8 cellular contexts compared by ENCODE assay signal in the genomic region with DNA sequence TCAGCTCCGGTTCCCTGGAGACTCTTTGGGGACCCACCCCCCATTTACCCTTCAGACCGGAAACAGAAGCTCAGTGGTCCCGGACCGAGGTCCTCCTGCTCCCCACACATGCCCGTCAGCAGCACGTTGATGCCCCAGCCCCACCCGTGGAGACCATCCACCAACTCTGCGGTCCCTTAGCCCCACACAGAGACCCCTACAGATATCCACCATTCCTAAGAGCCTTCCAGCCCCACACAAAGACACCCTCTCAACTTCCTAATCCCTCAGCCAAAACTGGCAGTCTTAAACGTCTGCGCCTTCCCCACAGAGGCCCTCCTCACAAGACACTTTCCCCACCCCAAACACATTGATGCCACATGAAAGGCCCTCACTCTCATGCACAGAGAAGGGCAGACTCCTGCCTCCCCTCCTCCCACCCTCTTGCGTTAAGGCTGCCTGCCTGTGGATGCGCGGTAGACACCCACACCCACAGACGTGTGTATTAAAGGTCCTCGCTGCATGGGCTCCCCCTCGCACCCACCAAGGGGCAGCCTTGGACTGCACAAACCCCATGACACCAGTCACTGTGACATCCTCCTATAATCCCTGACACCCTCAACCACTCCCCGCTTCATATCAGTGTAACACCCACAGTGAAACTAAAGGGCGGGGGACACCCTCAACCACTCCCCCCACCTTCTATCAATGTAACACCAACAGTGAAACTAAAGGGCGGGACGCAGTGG. TPM values are rescaled to one million over a fixed set of nuclear protein-coding genes. Genes with fewer than 3 reads are reported as not detected.
A peak's percentile ranks its signal among the peaks of the same experiment; 100 is the strongest.
DNase-seq lines count a peak whose midpoint lies in the region; ATAC-seq and TF ChIP-seq lines count a peak whose summit lies in the region.

No MANE protein-coding gene starts in this region.

- ATAC-seq in GM21528 (IDR thresholded peaks at IDR 0.05; ENCODE audit: low FRiP score, unreplicated experiment): peak; percentile 2

- peak overlapping the region; percentile 56 to 98 for H3K4me3 ChIP-seq in right atrium auricular region
- H3K4me3 ChIP-seq in skeletal muscle satellite cell (ENCODE audit: low read length): peak overlapping the region; percentile 79

- H3K4me1 ChIP-seq in right atrium auricular region: peaks cover 0 to 25% of the 10 kb centered on the region in 2 donors
- H3K4me1 ChIP-seq in skeletal muscle satellite cell (ENCODE audit: control insufficient read depth, insufficient read depth, low read length): peaks cover 21% of the 10 kb centered on the region

- H3K4me2 ChIP-seq in skeletal muscle satellite cell (ENCODE audit: low read length): peak overlapping the region; percentile 99

- H3K9me3 ChIP-seq in right atrium auricular region: no peaks in the 10 kb centered on the region
- H3K9me3 ChIP-seq in skeletal muscle satellite cell (replicated peaks; ENCODE audit: low read length): no peaks in the 10 kb centered on the region

- H3K27ac ChIP-seq in 22Rv1 (peak overlapping the region; percentile 34; the same call in 1 of the 2 replicates), right atrium auricular region (peak overlapping the region in 1 of 2 donors; percentile 84)

- no peak for TF ChIP-seq CTCF in 22Rv1 (IDR thresholded peaks at IDR 0.05)
- no peak for TF ChIP-seq CTCF in right atrium auricular region (IDR thresholded peaks at IDR 0.05)

- DNase-seq in RKO (ENCODE audit: low spot score): peak; percentile 59
- peak; percentile 36 for DNase-seq in activated naive CD8-positive, alpha-beta T cell treated with anti-CD3 and anti-CD28 coated beads, Interleukin-2, amount 50 U/mL, for 16 hours (ENCODE audit: low read depth, low spot score)
- no peak for DNase-seq in right atrium auricular region (ENCODE audit: low spot score)
- no peak for DNase-seq in occipital lobe (lab: John Stamatoyannopoulos, UW)
- no peak for DNase-seq in H4 (ENCODE audit: low spot score)

- H3K9ac ChIP-seq in skeletal muscle satellite cell (ENCODE audit: low read depth, low read length): peak overlapping the region; percentile 87

- no peaks in the 10 kb centered on the region for H3K27me3 ChIP-seq in right atrium auricular region
- H3K27me3 ChIP-seq in skeletal muscle satellite cell (ENCODE audit: control insufficient read depth, insufficient read depth, low read length): no peaks in the 10 kb centered on the region

- no peaks in the 10 kb centered on the region for H3K36me3 ChIP-seq in right atrium auricular region
- H3K36me3 ChIP-seq in skeletal muscle satellite cell (ENCODE audit: insufficient read depth, low read length): peaks cover 3% of the 10 kb centered on the region

RNA-seq across cellular contexts. Expression of a gene that starts 34.9 kb away (rescaled TPM):
- total RNA-seq in right atrium auricular region (10 to 100 TPM in 1 of 2 donors, 1 to 10 TPM in 1; 9.5 to 16.8 TPM), occipital lobe (28.1 TPM)
- total RNA-seq in skeletal muscle satellite cell (2012; rRNA removed): 7.4 and 24.5 TPM in 2 replicates
- total RNA-seq in H4 (2014; rRNA removed; shearing (Covaris generic)): 35.7 and 40.5 TPM in 2 replicates

RNA-seq across cellular contexts. Expression of a gene that starts 58.2 kb away (rescaled TPM):
- total RNA-seq in right atrium auricular region (10 to 100 TPM in 1 of 2 donors, 1 to 10 TPM in 1; 7.2 to 13.1 TPM), occipital lobe (1.1 TPM)
- total RNA-seq in skeletal muscle satellite cell (2012; rRNA removed): 1.8 and 3.5 TPM in 2 replicates
- total RNA-seq in H4 (2014; rRNA removed; shearing (Covaris generic)): 6.0 and 9.6 TPM in 2 replicates

Comparison
In these comparisons a context has a peak if more than half of its experiments do, and no peak if none do; other contexts are left out.
1. DNase-seq: peak in RKO (single experiment) and activated naive CD8-positive, alpha-beta T cell treated with anti-CD3 and anti-CD28 coated beads, Interleukin-2, amount 50 U/mL, for 16 hours (single experiment); none in right atrium auricular region (single experiment), occipital lobe (single experiment) and H4 (single experiment).